In the genomic region with DNA sequence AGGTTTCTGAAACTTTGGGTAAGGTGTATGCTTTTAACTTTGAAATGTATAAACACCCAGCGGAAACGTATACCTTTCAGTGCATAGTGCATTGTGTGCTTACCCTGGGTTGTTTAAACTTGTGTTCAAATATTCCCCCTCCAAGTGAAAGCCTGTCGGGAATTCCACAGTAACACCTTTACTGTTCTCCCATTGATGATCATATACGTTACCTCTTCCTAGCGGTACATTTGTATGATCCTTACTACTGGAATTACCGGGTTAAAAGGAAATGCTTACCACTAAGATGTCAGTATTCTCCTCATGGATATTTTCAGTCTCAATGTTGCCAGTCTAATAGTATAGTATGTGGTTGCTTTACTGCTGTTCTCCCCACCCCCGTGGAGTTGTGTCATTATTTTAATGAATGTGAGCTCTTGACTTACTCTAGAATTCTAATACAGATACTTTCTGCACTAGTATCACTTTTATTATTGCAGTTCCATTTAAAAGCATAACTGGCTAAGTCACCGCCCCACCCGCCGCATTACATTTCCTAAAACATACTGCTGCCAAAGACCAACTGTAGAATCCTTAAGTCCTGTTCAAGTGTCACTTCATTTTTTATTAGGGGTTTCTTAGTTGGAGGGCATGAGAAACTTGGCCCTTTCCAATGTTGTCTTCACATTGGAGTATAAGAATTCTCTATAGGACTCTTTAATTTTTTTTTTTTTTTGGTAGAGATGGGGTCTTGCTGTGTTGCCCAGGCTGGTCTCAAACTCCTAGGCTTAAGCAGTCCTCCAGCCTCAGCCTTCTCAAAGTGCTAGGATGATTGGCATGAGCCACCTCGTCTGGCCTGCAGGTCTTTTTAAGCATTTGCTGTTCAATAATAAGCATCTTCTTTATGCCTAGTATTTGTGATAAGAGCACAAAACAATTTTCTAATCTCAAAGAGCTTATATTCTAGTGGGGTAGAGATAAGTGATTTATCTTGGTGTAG, we compare ENCODE assay signal across 23 cellular contexts. TPM values are rescaled to one million over a fixed set of nuclear protein-coding genes. Genes with fewer than 3 reads are reported as not detected.
DNase-seq lines count a peak whose midpoint lies in the region; ATAC-seq and TF ChIP-seq lines count a peak whose summit lies in the region.
"Had no signal": no experiment of that assay in that cellular context is flagged by ENCODE, and none has a peak within 500 bp of the region (broad histone marks: within the 10 kb centered on the region; RNA-seq: fewer than 3 reads in every experiment).

No MANE protein-coding gene starts in this region.

- no peaks in the 10 kb centered on the region for H3K27me3 ChIP-seq in psoas muscle (ENCODE audit: insufficient read depth in 3 of 3, low read length in 2 of 3)
- H3K27me3 ChIP-seq: esophagus muscularis mucosa, gastrocnemius medialis, upper lobe of right lung had no signal

- H3K4me3 ChIP-seq in psoas muscle, result no peak overlapping the region
- H3K4me3 ChIP-seq: esophagus muscularis mucosa, gastrocnemius medialis, lung, upper lobe of right lung had no signal

- peaks cover 4 to 14% of the 10 kb centered on the region in 2 donors for H3K36me3 Mint-ChIP-seq in activated naive CD4-positive, alpha-beta T cell treated with anti-CD3 and anti-CD28 coated beads, Interleukin-2, amount 50 U/mL, for 72 hours
- peaks cover 44% of the 10 kb centered on the region for H3K36me3 Mint-ChIP-seq in activated naive CD4-positive, alpha-beta T cell treated with anti-CD3 and anti-CD28 coated beads, Interleukin-2, amount 10 ng/mL, durations not matched to agents 7 days and 5 days
- no peaks in the 10 kb centered on the region for H3K36me3 Mint-ChIP-seq in T-helper 17 cell (ENCODE audit: low read depth)
- peaks cover 34% of the 10 kb centered on the region for H3K36me3 Mint-ChIP-seq in activated naive CD8-positive, alpha-beta T cell treated with anti-CD3 and anti-CD28 coated beads, Interleukin-2, amount 50 U/mL, for 24 hours (ENCODE audit: low read depth)

- H3K36me3 ChIP-seq in psoas muscle (ENCODE audit: insufficient read depth in 1 of 2, low read depth in 1 of 2), result peaks cover 0 to 33% of the 10 kb centered on the region in 2 donors

- peak overlapping the region; percentile 6 to 65 for H3K27ac Mint-ChIP-seq in activated naive CD4-positive, alpha-beta T cell treated with anti-CD3 and anti-CD28 coated beads, Interleukin-2, amount 50 U/mL, for 72 hours
- no peak overlapping the region for H3K27ac Mint-ChIP-seq in activated naive CD4-positive, alpha-beta T cell treated with anti-CD3 and anti-CD28 coated beads, Interleukin-2, amount 10 ng/mL, durations not matched to agents 7 days and 5 days
- H3K27ac Mint-ChIP-seq in T-helper 17 cell, result peak overlapping the region; percentile 34
- H3K27ac Mint-ChIP-seq in activated naive CD8-positive, alpha-beta T cell treated with anti-CD3 and anti-CD28 coated beads, Interleukin-2, amount 50 U/mL, for 24 hours, result peak overlapping the region; percentile 49
- H3K27ac Mint-ChIP-seq: activated CD8-positive, alpha-beta memory T cell treated with anti-CD3 and anti-CD28 coated beads, Interleukin-2, amount 10 ng/mL, durations not matched to agents 7 days and 5 days; T-helper 1 cell treated with Interleukin-12 subunit alpha and Interleukin-12 subunit beta and Interleukin-4 antibody, amounts not matched to agents 30 μg/mL and 1 μg/mL, for 36 hours had no signal

- ATAC-seq in activated naive CD4-positive, alpha-beta T cell treated with anti-CD3 and anti-CD28 coated beads, Interleukin-2, amount 50 U/mL, for 72 hours, result peak in 1 of 2 donors; percentile 45
- ATAC-seq in T-helper 17 cell (no peak), psoas muscle (no peak)
- ATAC-seq in activated naive CD8-positive, alpha-beta T cell treated with anti-CD3 and anti-CD28 coated beads, Interleukin-2, amount 50 U/mL, for 24 hours, result peak; percentile 22
- ATAC-seq: activated CD8-positive, alpha-beta memory T cell treated with anti-CD3 and anti-CD28 coated beads, Interleukin-2, amount 10 ng/mL, durations not matched to agents 7 days and 5 days; gastrocnemius medialis; Panc1; right cardiac atrium; upper lobe of right lung had no signal

- no peak overlapping the region for H3K4me3 Mint-ChIP-seq in activated naive CD4-positive, alpha-beta T cell treated with anti-CD3 and anti-CD28 coated beads, Interleukin-2, amount 10 ng/mL, durations not matched to agents 7 days and 5 days
- H3K4me3 Mint-ChIP-seq in T-helper 17 cell, result peak overlapping the region; percentile 19
- no peak overlapping the region for H3K4me3 Mint-ChIP-seq in activated naive CD8-positive, alpha-beta T cell treated with anti-CD3 and anti-CD28 coated beads, Interleukin-2, amount 50 U/mL, for 24 hours
- H3K4me3 Mint-ChIP-seq: activated CD8-positive, alpha-beta memory T cell treated with anti-CD3 and anti-CD28 coated beads, Interleukin-2, amount 10 ng/mL, durations not matched to agents 7 days and 5 days; T-helper 1 cell treated with Interleukin-12 subunit alpha and Interleukin-12 subunit beta and Interleukin-4 antibody, amounts not matched to agents 30 μg/mL and 1 μg/mL, for 36 hours had no signal

- 76 to 92% (median 77%) methylated on average over 11 of the region's 11 CpGs for WGBS in psoas muscle, 3 donors

- H3K27me3 Mint-ChIP-seq in activated naive CD4-positive, alpha-beta T cell treated with anti-CD3 and anti-CD28 coated beads, Interleukin-2, amount 10 ng/mL, durations not matched to agents 7 days and 5 days, result no peaks in the 10 kb centered on the region
- H3K27me3 Mint-ChIP-seq in T-helper 17 cell, result no peaks in the 10 kb centered on the region
- no peaks in the 10 kb centered on the region for H3K27me3 Mint-ChIP-seq in activated naive CD8-positive, alpha-beta T cell treated with anti-CD3 and anti-CD28 coated beads, Interleukin-2, amount 50 U/mL, for 24 hours
- H3K27me3 Mint-ChIP-seq: activated CD8-positive, alpha-beta memory T cell treated with anti-CD3 and anti-CD28 coated beads, Interleukin-2, amount 10 ng/mL, durations not matched to agents 7 days and 5 days had no signal

- DNase-seq in activated naive CD4-positive, alpha-beta T cell treated with anti-CD3 and anti-CD28 coated beads, Interleukin-2, amount 50 U/mL, for 72 hours (ENCODE audit: low spot score in 2 of 2), result no peak
- no peak for DNase-seq in activated naive CD4-positive, alpha-beta T cell treated with anti-CD3 and anti-CD28 coated beads, Interleukin-2, amount 10 ng/mL, durations not matched to agents 7 days and 5 days
- DNase-seq in T-helper 17 cell (no peak), psoas muscle (no peak), HPDE6-E6E7 (ENCODE audit: extremely low spot score) (no peak), A172 (ENCODE audit: low spot score) (no peak)
- DNase-seq in activated naive CD8-positive, alpha-beta T cell treated with anti-CD3 and anti-CD28 coated beads, Interleukin-2, amount 50 U/mL, for 24 hours, result no peak
- DNase-seq: activated CD8-positive, alpha-beta memory T cell treated with anti-CD3 and anti-CD28 coated beads, Interleukin-2, amount 10 ng/mL, durations not matched to agents 7 days and 5 days; activated gamma-delta T cell treated with Interleukin-2 at 50 U/mL for 16 hours; DND-41; effector CD4-positive, alpha-beta T cell; gastrocnemius medialis; islet precursor cell; NCI-H1048; NCI-H1930; NCI-H446; NK-92 treated with Interleukin-12 subunit alpha and Interleukin-12 subunit beta, amount 100 ng/mL, for 24 hours; right cardiac atrium; upper lobe of right lung had no signal

- H3K4me1 Mint-ChIP-seq in activated naive CD4-positive, alpha-beta T cell treated with anti-CD3 and anti-CD28 coated beads, Interleukin-2, amount 10 ng/mL, durations not matched to agents 7 days and 5 days, result no peaks in the 10 kb centered on the region
- H3K4me1 Mint-ChIP-seq in T-helper 17 cell, result peaks cover 2% of the 10 kb centered on the region
- H3K4me1 Mint-ChIP-seq in activated naive CD8-positive, alpha-beta T cell treated with anti-CD3 and anti-CD28 coated beads, Interleukin-2, amount 50 U/mL, for 24 hours, result peaks cover 10% of the 10 kb centered on the region

- TF ChIP-seq CTCF in psoas muscle (IDR thresholded peaks at IDR 0.05), result no peak

- H3K9me3 Mint-ChIP-seq in activated naive CD4-positive, alpha-beta T cell treated with anti-CD3 and anti-CD28 coated beads, Interleukin-2, amount 50 U/mL, for 72 hours, result no peaks in the 10 kb centered on the region
- H3K9me3 Mint-ChIP-seq in activated naive CD4-positive, alpha-beta T cell treated with anti-CD3 and anti-CD28 coated beads, Interleukin-2, amount 10 ng/mL, durations not matched to agents 7 days and 5 days, result no peaks in the 10 kb centered on the region
- no peaks in the 10 kb centered on the region for H3K9me3 Mint-ChIP-seq in activated naive CD8-positive, alpha-beta T cell treated with anti-CD3 and anti-CD28 coated beads, Interleukin-2, amount 50 U/mL, for 24 hours
- H3K9me3 Mint-ChIP-seq: T-helper 1 cell treated with Interleukin-12 subunit alpha and Interleukin-12 subunit beta and Interleukin-4 antibody, amounts not matched to agents 30 μg/mL and 1 μg/mL, for 36 hours had no signal

- CTCF ChIA-PET in activated naive CD4-positive, alpha-beta T cell treated with anti-CD3 and anti-CD28 coated beads, Interleukin-2, amount 10 ng/mL, durations not matched to agents 7 days and 5 days (lab: Charles Lee), result interaction anchor here (1.2 to 1.3 kb wide), 2 partner anchors 415 to 699 kb away, joined by 4 to 5 read pairs; no protein-coding TSS in a partner anchor

- H3K9me3 ChIP-seq in T-helper 17 cell (ENCODE audit: control insufficient read depth, low read length, poor library complexity, severe bottlenecking) (no peaks in the 10 kb centered on the region), psoas muscle (no peaks in the 10 kb centered on the region)
- H3K9me3 ChIP-seq: esophagus muscularis mucosa, gastrocnemius medialis, upper lobe of right lung had no signal

- intact Hi-C loops in psoas muscle (cut with DNase I), result no loop called here

- H3K27ac ChIP-seq in psoas muscle, result peak overlapping the region; percentile 53
- H3K27ac ChIP-seq: esophagus muscularis mucosa, upper lobe of right lung had no signal

- peaks cover 22% of the 10 kb centered on the region for H3K4me1 ChIP-seq in psoas muscle
- H3K4me1 ChIP-seq: upper lobe of right lung had no signal

RNA-seq across cellular contexts. Expression of a gene that starts 24.9 kb away (rescaled TPM):
- total RNA-seq in activated naive CD4-positive, alpha-beta T cell treated with anti-CD3 and anti-CD28 coated beads, Interleukin-2, amount 50 U/mL, for 72 hours, result 10 to 100 TPM; 65.6 to 88.9 TPM
- 10 to 100 TPM; 60.4 to 78.8 TPM for total RNA-seq in T-helper 17 cell
- total RNA-seq in psoas muscle, result 100 to 1,000 TPM; 187 to 254 (median 211) TPM
- polyA plus RNA-seq in psoas muscle, result 100 to 1,000 TPM in 1 of 3 donors, 10 to 100 TPM in 2; 48.3 to 108 (median 76.1) TPM
- 25.6 and 26.3 TPM in 2 replicates for total RNA-seq in A172 (2014; rRNA removed; shearing (Covaris generic))

RNA-seq across cellular contexts. Expression of a gene that starts 39.1 kb away (rescaled TPM):
- 100 to 1,000 TPM; 164 to 188 TPM for total RNA-seq in activated naive CD4-positive, alpha-beta T cell treated with anti-CD3 and anti-CD28 coated beads, Interleukin-2, amount 50 U/mL, for 72 hours
- 10 to 100 TPM; 94.1 to 99.6 TPM for total RNA-seq in T-helper 17 cell
- total RNA-seq in psoas muscle, result 10 to 100 TPM; 70.6 to 97.6 (median 80.0) TPM
- polyA plus RNA-seq in psoas muscle, result 100 to 1,000 TPM in 1 of 3 donors, 10 to 100 TPM in 2; 52.8 to 104 (median 91.4) TPM
- 89.7 and 96.3 TPM in 2 replicates for total RNA-seq in A172 (2014; rRNA removed; shearing (Covaris generic))
